ENCODE assay signal across 15 cellular contexts in the genomic region with DNA sequence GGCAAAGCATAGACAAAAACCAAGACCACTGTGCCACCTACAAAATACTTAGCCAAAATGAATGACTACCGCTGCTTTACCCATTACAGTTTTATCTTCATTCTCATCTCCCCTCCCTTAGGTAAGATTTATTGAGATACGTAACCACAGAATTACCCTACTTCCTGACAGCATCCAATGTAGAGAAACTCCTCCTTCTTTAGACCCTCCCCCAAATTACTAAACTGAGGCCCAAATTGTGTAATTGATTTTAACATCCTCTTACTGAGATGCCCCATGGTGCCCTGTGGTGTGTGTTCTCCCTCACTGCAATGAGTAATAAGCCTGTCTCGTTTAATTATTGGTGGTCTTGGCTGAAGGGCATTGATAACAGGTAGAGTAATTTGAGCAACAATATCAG. TPM values are rescaled to one million over a fixed set of nuclear protein-coding genes. Genes with fewer than 3 reads are reported as not detected.
DNase-seq lines count a peak whose midpoint lies in the region; ATAC-seq, FAIRE-seq and TF ChIP-seq lines count a peak whose summit lies in the region.
"Had no signal": no experiment of that assay in that cellular context is flagged by ENCODE, and none has a peak within 500 bp of the region (broad histone marks: within the 10 kb centered on the region; RNA-seq: fewer than 3 reads in every experiment).

No MANE protein-coding gene starts in this region.

- H3K4me1 ChIP-seq in CD8-positive, alpha-beta memory T cell (ENCODE audit: insufficient read depth, low read length), result peaks cover 19% of the 10 kb centered on the region
- H3K4me1 ChIP-seq in K562 (replicated peaks in 1 of 2; ENCODE audit: control insufficient read depth in 2 of 2, insufficient read depth in 2 of 2, low read length in 2 of 2), result peaks cover 3 to 6% of the 10 kb centered on the region in 2 experiments; a peak in 2 of 5 replicates

- no peak overlapping the region for H2AFZ ChIP-seq in K562 (ENCODE audit: low read depth, low read length)

- no peak for TF ChIP-seq CTCF in K562 (IDR thresholded peaks at IDR 0.05 in 2 of 3, conservative IDR thresholded peaks at IDR 0.05 in 1 of 3; ENCODE audit: insufficient read depth in 2 of 3, low read depth in 1 of 3, low read length in 3 of 3)

- H3K27ac Mint-ChIP-seq in CD8-positive, alpha-beta memory T cell, result peak overlapping the region in 5 of 8 donors; percentile 0 to 45 (median 9)
- H3K27ac Mint-ChIP-seq in stimulated activated naive CD8-positive, alpha-beta T cell treated with anti-CD3 and anti-CD28 coated beads, Interleukin-15, amount 100 ng/mL, for 72 hours, result peak overlapping the region in 1 of 2 donors; percentile 7
- H3K27ac Mint-ChIP-seq: CD4-positive, alpha-beta T cell had no signal

- H4K20me1 ChIP-seq in K562 (replicated peaks; ENCODE audit: control insufficient read depth, insufficient read depth, low read length), result no peaks in the 10 kb centered on the region; the same call in 1 of the 2 replicates

- no peak overlapping the region for H3K9ac ChIP-seq in K562 (ENCODE audit: insufficient read depth in 1 of 2, low read depth in 2 of 2, low read length in 2 of 2)

- no TSS peak for BruUV-seq in K562 (replicated peaks; lab: Mats Ljungman, UMichigan)

- 67% methylated on average over 3 of the region's 3 CpGs for WGBS in K562 (ENCODE audit: insufficient coverage, low coverage, missing lambda C conversion rate)

- H3K4me3 Mint-ChIP-seq in CD8-positive, alpha-beta memory T cell, result no peak overlapping the region
- no peak overlapping the region for H3K4me3 Mint-ChIP-seq in stimulated activated naive CD8-positive, alpha-beta T cell treated with anti-CD3 and anti-CD28 coated beads, Interleukin-15, amount 100 ng/mL, for 72 hours
- H3K4me3 Mint-ChIP-seq: CD4-positive, alpha-beta T cell; IgD-negative memory B cell had no signal

- intact Hi-C loops in K562 (cut with micrococcal nuclease), result no loop called here

- FAIRE-seq in K562 (lab: Jason Lieb, UNC), result no peak

- in situ Hi-C loops in K562 (cut with MboI), result no loop called here

- no peak for DNase-seq in CD8-positive, alpha-beta memory T cell
- peak; percentile 45 for DNase-seq in Jurkat, Clone E6-1 (ENCODE audit: low read depth, low spot score)
- DNase-seq in NOMO-1 treated with dmso at 0.1 percent for 144 hours (lab: John Stamatoyannopoulos, UW; ENCODE audit: unreplicated experiment) (peak; percentile 81), K562 (ENCODE audit: extremely low read depth in 1 of 4, low spot score in 3 of 4) (no peak), DMS79 treated with DMSO at 0.1 percent for 48 hours (lab: John Stamatoyannopoulos, UW) (no peak), NCI-H1048 (lab: John Stamatoyannopoulos, UW) (no peak)
- no peak for DNase-seq in stimulated activated naive CD8-positive, alpha-beta T cell treated with anti-CD3 and anti-CD28 coated beads, Interleukin-15, amount 100 ng/mL, for 72 hours
- DNase-seq: CD4-positive, alpha-beta T cell; HCEC 1CT; NCI-H1417 treated with DMSO at 0.1 percent for 48 hours; NCI-H2029 treated with DMSO at 0.1 percent for 48 hours; NCI-H510A had no signal

- H3K79me2 ChIP-seq in K562 (ENCODE audit: control insufficient read depth, insufficient read depth, low read length), result peaks cover 100% of the 10 kb centered on the region

- no peaks in the 10 kb centered on the region for H3K27me3 ChIP-seq in CD8-positive, alpha-beta memory T cell (ENCODE audit: insufficient read depth, low read length, poor library complexity, severe bottlenecking)
- no peaks in the 10 kb centered on the region for H3K27me3 ChIP-seq in K562 (ENCODE audit: control insufficient read depth in 2 of 2, insufficient read depth in 2 of 2, low read length in 2 of 2)

- TF ChIP-seq EP300 in K562 (IDR thresholded peaks at IDR 0.05; ENCODE audit: low read length), result no peak

- no peak for TF ChIP-seq POLR2A in K562 (conservative IDR thresholded peaks at IDR 0.05)

- CTCF ChIA-PET in CD8-positive, alpha-beta memory T cell (lab: Charles Lee), result no interaction called here
- CTCF ChIA-PET in K562 (lab: Yijun Ruan, JAX; ENCODE audit: low intra/inter-chr PET ratio), result no interaction called here

- ATAC-seq in K562, result peak; percentile 49
- ATAC-seq in stimulated activated naive CD8-positive, alpha-beta T cell treated with anti-CD3 and anti-CD28 coated beads, Interleukin-15, amount 100 ng/mL, for 72 hours, result no peak
- no peak for ATAC-seq in GM19328 (IDR thresholded peaks at IDR 0.05; ENCODE audit: unreplicated experiment)

- TF ChIP-seq RAD21 in K562 (CRISPR knock-in tag; conservative IDR thresholded peaks at IDR 0.05 in 1 of 2, IDR thresholded peaks at IDR 0.05 in 1 of 2), result no peak

- H3K36me3 Mint-ChIP-seq in CD8-positive, alpha-beta memory T cell, result no peaks in the 10 kb centered on the region
- H3K36me3 Mint-ChIP-seq: IgD-negative memory B cell had no signal

- H3K4me2 ChIP-seq in K562 (ENCODE audit: insufficient read depth, low read length), result no peak overlapping the region

- no peaks in the 10 kb centered on the region for H3K27me3 Mint-ChIP-seq in CD8-positive, alpha-beta memory T cell
- H3K27me3 Mint-ChIP-seq in stimulated activated naive CD8-positive, alpha-beta T cell treated with anti-CD3 and anti-CD28 coated beads, Interleukin-15, amount 100 ng/mL, for 72 hours, result no peaks in the 10 kb centered on the region
- H3K27me3 Mint-ChIP-seq: CD4-positive, alpha-beta T cell; IgD-negative memory B cell had no signal

- no peaks in the 10 kb centered on the region for H3K9me3 ChIP-seq in CD8-positive, alpha-beta memory T cell (ENCODE audit: low read length)
- no peaks in the 10 kb centered on the region for H3K9me3 ChIP-seq in K562 (replicated peaks; ENCODE audit: control insufficient read depth, insufficient read depth, low read depth, low read length)

- peaks cover 50 to 78% (median 78%) of the 10 kb centered on the region in 3 donors for H3K4me1 Mint-ChIP-seq in CD8-positive, alpha-beta memory T cell
- peaks cover 43% of the 10 kb centered on the region for H3K4me1 Mint-ChIP-seq in stimulated activated naive CD8-positive, alpha-beta T cell treated with anti-CD3 and anti-CD28 coated beads, Interleukin-15, amount 100 ng/mL, for 72 hours

- no peaks in the 10 kb centered on the region for H3K9me3 Mint-ChIP-seq in CD8-positive, alpha-beta memory T cell
- no peaks in the 10 kb centered on the region for H3K9me3 Mint-ChIP-seq in stimulated activated naive CD8-positive, alpha-beta T cell treated with anti-CD3 and anti-CD28 coated beads, Interleukin-15, amount 100 ng/mL, for 72 hours
- H3K9me3 Mint-ChIP-seq: CD4-positive, alpha-beta T cell; IgD-negative memory B cell had no signal

- no peak overlapping the region for H3K4me3 ChIP-seq in CD8-positive, alpha-beta memory T cell (ENCODE audit: low read length)
- no peak overlapping the region for H3K4me3 ChIP-seq in Jurkat, Clone E6-1 (ENCODE audit: low read length)
- no peak overlapping the region for H3K4me3 ChIP-seq in K562

- H3K27ac ChIP-seq in CD8-positive, alpha-beta memory T cell (ENCODE audit: low read depth, low read length), result no peak overlapping the region
- no peak overlapping the region for H3K27ac ChIP-seq in K562 (ENCODE audit: extremely low read depth, low read depth, low read length)
- H3K27ac ChIP-seq: RWPE1 had no signal

- no peaks in the 10 kb centered on the region for H3K9me1 ChIP-seq in K562 (ENCODE audit: control insufficient read depth, insufficient read depth, low read length)

- H3K36me3 ChIP-seq in CD8-positive, alpha-beta memory T cell (ENCODE audit: insufficient read depth, low read length), result no peaks in the 10 kb centered on the region
- peaks cover 22% of the 10 kb centered on the region; the same call in 2 of the 3 replicates for H3K36me3 ChIP-seq in K562 (ENCODE audit: control insufficient read depth, insufficient read depth, low read length)

- POLR2A ChIA-PET in CD8-positive, alpha-beta memory T cell (lab: Charles Lee), result no interaction called here
- POLR2A ChIA-PET in K562 (lab: Yijun Ruan, JAX), result interaction anchor here (0.7 kb wide), 1 partner anchor 8 kb away, joined by 3 read pairs; no protein-coding TSS in a partner anchor

TF ChIP-seq in K562, 482 proteins besides CTCF, POLR2A, EP300 and RAD21 (continues in another document):
- TF ChIP-seq MEIS2 (IDR thresholded peaks at IDR 0.05; ENCODE audit: partially characterized antibody) (peak; percentile 35), RNF2 (IDR thresholded peaks at IDR 0.05) (no peak), MXI1 (IDR thresholded peaks at IDR 0.05; ENCODE audit: low read depth, low read length) (no peak)

RNA-seq across cellular contexts. Expression of a gene that starts 19.1 kb away (rescaled TPM):
- 10 to 100 TPM; 67.0 to 72.2 TPM for total RNA-seq in CD8-positive, alpha-beta memory T cell
- 36.6 TPM for polyA plus RNA-seq in CD8-positive, alpha-beta memory T cell
- polyA plus RNA-seq in Jurkat, Clone E6-1 (2012; ENCODE audit: insufficient read depth, insufficient read length), result 114 TPM
- total RNA-seq in K562 (2011; cell fraction: chromatin; rRNA removed; ENCODE audit: low replicate concordance), result 26.3 and 101 TPM in 2 replicates
- 11.8 and 19.5 TPM in 2 replicates for total RNA-seq in K562 (2011; cell fraction: nucleolus; rRNA removed)
- 31.3 and 31.5 TPM in 2 replicates for total RNA-seq in K562 (2011; cell fraction: nucleoplasm; rRNA removed)
- total RNA-seq in K562 (2014; rRNA removed) (78.9 and 99.7 TPM in 2 replicates), K562 (2014; rRNA removed; fragmentation: Illumina TruSeq; extraction: Trizol) (144 and 166 TPM in 2 replicates), K562 (2015; rRNA removed; fragmentation: Illumina TruSeq; extraction: Trizol) (109 and 116 TPM in 2 replicates), K562 (2021) (83.6 and 84.0 TPM in 2 replicates)
- polyA plus RNA-seq in K562 (2011; rRNA removed) (63.0 and 93.8 TPM in 2 replicates), K562 (2014; fragmentation: Illumina TruSeq; extraction: Trizol) (91.4 and 106 TPM in 2 replicates), K562 (2014; fragmentation: Nextera tagmentation; extraction: Ambion mirVana) (100 to 1,000 TPM; 177 TPM), K562 (2014; rRNA removed) (98.5 and 119 TPM in 2 replicates)
- polyA plus RNA-seq in K562 (2011; cell fraction: cytosol; rRNA removed), result 14.3 and 34.5 TPM in 2 replicates
- 19.3 and 28.7 TPM in 2 replicates for polyA plus RNA-seq in K562 (2011; cell fraction: nucleus; rRNA removed)
- 68.0 and 79.5 TPM in 2 replicates for polyA plus RNA-seq in K562 (2012)
- polyA minus RNA-seq in K562 (2011; rRNA and poly(A)+ RNA removed), result 128 and 131 TPM in 2 replicates
- 38.6 and 42.2 TPM in 2 replicates for polyA minus RNA-seq in K562 (2011; cell fraction: cytosol; rRNA and poly(A)+ RNA removed)
- 47.5 and 94.1 TPM in 2 replicates for polyA minus RNA-seq in K562 (2011; cell fraction: nucleus; rRNA and poly(A)+ RNA removed)

Comparison
In these comparisons a context has a peak if more than half of its experiments do, and no peak if none do; other contexts are left out.
1. DNase-seq: peak in Jurkat, Clone E6-1 (single experiment) and NOMO-1 treated with dmso at 0.1 percent for 144 hours (single experiment); none in CD8-positive, alpha-beta memory T cell (0 of 5), K562 (0 of 4), stimulated activated naive CD8-positive, alpha-beta T cell treated with anti-CD3 and anti-CD28 coated beads, Interleukin-15, amount 100 ng/mL, for 72 hours (0 of 2), DMS79 treated with DMSO at 0.1 percent for 48 hours (single experiment) and NCI-H1048 (single experiment).